In the genomic region with DNA sequence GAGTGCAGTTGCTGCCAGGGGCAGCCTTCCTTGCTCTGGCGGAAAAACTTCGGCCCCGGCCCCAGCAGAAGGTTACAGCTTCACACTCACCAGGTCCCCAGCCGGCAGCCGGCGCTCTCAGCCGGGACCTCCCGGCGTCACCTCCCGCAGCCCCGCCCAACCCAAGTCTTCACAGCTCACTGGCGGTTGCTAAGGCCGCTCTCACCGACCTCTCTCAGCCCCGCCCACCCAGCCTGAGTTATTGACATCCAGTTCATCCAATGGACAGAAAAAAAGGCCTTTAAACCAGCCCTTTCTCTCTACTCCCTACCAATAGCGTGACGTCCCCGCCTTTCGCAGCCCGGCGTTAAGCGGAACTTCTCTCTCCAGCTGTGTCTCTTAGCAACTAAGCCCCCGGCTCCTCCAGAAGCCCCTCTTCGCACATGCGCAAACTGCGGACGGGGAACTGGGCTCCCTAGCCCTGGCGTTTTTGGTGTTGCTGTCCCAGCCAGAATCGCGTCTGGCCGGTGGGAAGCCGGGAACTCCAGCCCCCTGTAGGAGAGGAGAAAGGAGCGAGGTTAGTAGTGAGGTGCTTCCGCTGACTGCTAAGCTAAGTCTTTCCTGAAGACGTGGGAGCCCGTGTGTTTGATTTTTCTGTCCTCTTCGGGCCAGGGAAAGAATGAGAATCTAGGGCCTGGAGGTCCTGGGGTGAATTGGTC, we compare ENCODE assay signal across 8 cellular contexts. TPM values are rescaled to one million over a fixed set of nuclear protein-coding genes. Genes with fewer than 3 reads are reported as not detected.
DNase-seq lines count a peak whose midpoint lies in the region; ATAC-seq and TF ChIP-seq lines count a peak whose summit lies in the region.

A gene (plus strand): TSS at position 376 of the 698 bp plus-strand sequence. CDS start 9,189 bp downstream, outside the sequence.

- H3K36me3 ChIP-seq in BJ (ENCODE audit: control insufficient read depth, insufficient read depth, low read length) (no peaks in the 10 kb centered on the region), kidney epithelial cell (ENCODE audit: control insufficient read depth, insufficient read depth, low read length) (no peaks in the 10 kb centered on the region)

- POLR2A ChIA-PET in BJ (lab: Charles Lee), result interaction anchor here (0.6 kb wide), 2 partner anchors 8 to 192 kb away, joined by 3 read pairs; no protein-coding TSS in a partner anchor
- POLR2A ChIA-PET in activated CD4-positive, alpha-beta T cell treated with anti-CD3 and anti-CD28 coated beads for 36 hours (lab: Charles Lee), result interaction anchor here (0.6 to 1.7 kb wide), 6 partner anchors 16 to 243 kb away, joined by 3 to 10 read pairs (median 4); no protein-coding TSS in a partner anchor

- peak; percentile 100 for ATAC-seq in HG03457 (IDR thresholded peaks at IDR 0.05; ENCODE audit: unreplicated experiment)
- peak; percentile 100 for ATAC-seq in activated CD4-positive, alpha-beta T cell treated with anti-CD3 and anti-CD28 coated beads for 36 hours

- H3K27ac ChIP-seq in cingulate gyrus (ENCODE audit: low read depth, low read length), result peak within 1 kb of the TSS; percentile 55

- peak within 1 kb of the TSS; percentile 96 for H3K4me3 Mint-ChIP-seq in activated CD4-positive, alpha-beta T cell treated with anti-CD3 and anti-CD28 coated beads for 36 hours

- H3K27ac Mint-ChIP-seq in activated CD4-positive, alpha-beta T cell treated with anti-CD3 and anti-CD28 coated beads for 36 hours, result peak within 1 kb of the TSS; percentile 88

- H3K36me3 Mint-ChIP-seq in activated CD4-positive, alpha-beta T cell treated with anti-CD3 and anti-CD28 coated beads for 36 hours (ENCODE audit: low read depth), result peaks cover 4% of the 10 kb centered on the region

- H3K4me1 Mint-ChIP-seq in activated CD4-positive, alpha-beta T cell treated with anti-CD3 and anti-CD28 coated beads for 36 hours, result peaks cover 26% of the 10 kb centered on the region

- intact Hi-C loops in activated CD4-positive, alpha-beta T cell treated with anti-CD3 and anti-CD28 coated beads for 36 hours (cut with DNase I, micrococcal nuclease), result loop anchor here (1.0 to 5.0 kb wide), 8 partner anchors 16 to 908 kb away; a partner anchor contains a TSS

- H3K4me3 ChIP-seq in BJ (ENCODE audit: low read depth, low read length), result peak within 1 kb of the TSS; percentile 74
- H3K4me3 ChIP-seq in kidney epithelial cell (ENCODE audit: low read depth, low read length), result peak within 1 kb of the TSS; percentile 73

- peak; percentile 97 for DNase-seq in BJ (ENCODE audit: low read depth)
- peak; percentile 81 for DNase-seq in GM19240 (ENCODE audit: insufficient read length, low spot score)
- peak; percentile 88 for DNase-seq in NCI-H510A treated with DMSO at 0.1 percent for 48 hours (lab: John Stamatoyannopoulos, UW)
- peak; percentile 99 for DNase-seq in activated CD4-positive, alpha-beta T cell treated with anti-CD3 and anti-CD28 coated beads for 36 hours
- DNase-seq in kidney epithelial cell (ENCODE audit: low read depth), result peak; percentile 95
- DNase-seq in stimulated activated CD4-positive, alpha-beta T cell treated with anti-CD3 and anti-CD28 coated beads, Interleukin-15, amount 100 ng/mL, for 24 hours, result peak; percentile 99

- no peaks in the 10 kb centered on the region for H3K27me3 ChIP-seq in BJ (ENCODE audit: control insufficient read depth, insufficient read depth, low read length)
- no peaks in the 10 kb centered on the region for H3K27me3 ChIP-seq in kidney epithelial cell (ENCODE audit: control insufficient read depth, insufficient read depth, low read length)

- peak; percentile 73 for TF ChIP-seq CTCF in BJ (IDR thresholded peaks at IDR 0.05; ENCODE audit: insufficient read depth, low read depth, low read length)
- peak; percentile 75 for TF ChIP-seq CTCF in kidney epithelial cell (IDR thresholded peaks at IDR 0.05; ENCODE audit: insufficient read depth, low read length, poor library complexity, severe bottlenecking)

- CTCF ChIA-PET in BJ (lab: Yijun Ruan, JAX), result interaction anchor here (1.0 to 3.3 kb wide), 8 partner anchors 22 to 199 kb away, joined by 3 to 13 read pairs (median 4); no protein-coding TSS in a partner anchor
- CTCF ChIA-PET in activated CD4-positive, alpha-beta T cell treated with anti-CD3 and anti-CD28 coated beads for 36 hours (lab: Charles Lee), result interaction anchor here (0.7 to 4.6 kb wide), 18 partner anchors 10 to 750 kb away, joined by 3 to 37 read pairs (median 6); a partner anchor contains a TSS

- H3K27me3 Mint-ChIP-seq in activated CD4-positive, alpha-beta T cell treated with anti-CD3 and anti-CD28 coated beads for 36 hours, result no peaks in the 10 kb centered on the region

- no peaks in the 10 kb centered on the region for H3K9me3 Mint-ChIP-seq in activated CD4-positive, alpha-beta T cell treated with anti-CD3 and anti-CD28 coated beads for 36 hours (ENCODE audit: low read depth)

RNA-seq across cellular contexts. Expression of the gene that starts here (rescaled TPM):
- 1.9 and 3.3 TPM in 2 replicates for polyA plus RNA-seq in BJ (2011; rRNA removed)
- polyA minus RNA-seq in BJ (2011; rRNA and poly(A)+ RNA removed), result 1.3 and 1.9 TPM in 2 replicates
- total RNA-seq in activated CD4-positive, alpha-beta T cell treated with anti-CD3 and anti-CD28 coated beads for 36 hours, result 1 to 10 TPM; 2.8 to 3.9 TPM
- total RNA-seq in kidney epithelial cell, result 2.5 and 2.9 TPM in 2 replicates

Comparison
In these comparisons a context has a peak if more than half of its experiments do, and no peak if none do; other contexts are left out.
1. Peak in every context shown above with its lines: DNase-seq, ATAC-seq, H3K4me3 ChIP-seq and H3K27ac ChIP-seq.